ENCODE assay signal across 15 cellular contexts in the genomic region with DNA sequence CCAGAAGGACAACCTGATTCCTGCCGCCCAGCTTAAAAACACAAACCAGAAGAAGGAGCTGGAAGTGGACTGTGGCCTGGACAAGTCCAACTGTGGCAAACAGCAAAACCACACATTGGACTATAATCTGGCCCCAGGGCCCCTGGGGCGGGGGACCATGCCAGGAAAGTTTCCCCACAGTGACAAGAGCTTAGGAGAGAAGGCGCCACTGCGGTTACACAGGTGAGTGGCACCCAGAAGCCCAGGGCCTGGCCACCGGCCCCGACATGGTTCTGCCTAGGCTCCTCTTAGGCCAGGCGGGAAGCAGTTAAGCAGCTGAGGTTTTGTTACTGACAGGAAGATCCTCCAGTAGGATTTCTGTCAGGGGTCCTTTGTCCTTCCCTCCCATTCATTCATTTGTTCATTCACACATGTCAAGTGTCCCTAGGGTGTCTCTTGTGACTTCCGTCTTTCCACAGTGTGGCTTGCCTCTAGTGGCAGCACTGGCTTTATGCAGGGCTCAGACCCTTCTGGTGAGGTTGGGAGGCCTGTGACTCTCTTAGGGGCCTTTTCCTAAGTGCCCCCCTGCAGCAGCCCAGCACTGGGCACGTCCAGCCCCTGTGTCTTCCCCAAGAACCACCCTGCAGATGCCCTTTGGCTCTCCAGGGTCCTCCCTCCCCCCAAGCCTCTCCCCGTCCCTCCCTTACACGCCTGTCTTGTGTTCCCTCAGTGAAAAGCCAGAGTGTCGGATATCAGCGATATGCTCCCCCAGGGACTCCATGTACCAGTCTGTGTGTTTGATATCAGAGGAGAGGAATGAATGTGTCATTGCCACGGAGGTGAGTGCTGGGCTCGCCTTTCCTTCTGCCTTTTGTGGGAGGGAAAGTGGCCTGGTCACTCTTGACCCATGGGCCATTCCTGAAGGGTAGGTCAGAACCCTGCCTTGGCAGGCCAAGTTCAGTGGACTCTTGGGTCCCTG. TPM values are rescaled to one million over a fixed set of nuclear protein-coding genes. Genes with fewer than 3 reads are reported as not detected.
DNase-seq lines count a peak whose midpoint lies in the region; ATAC-seq, FAIRE-seq and TF ChIP-seq lines count a peak whose summit lies in the region.
"Had no signal": no experiment of that assay in that cellular context is flagged by ENCODE, and none has a peak within 500 bp of the region (broad histone marks: within the 10 kb centered on the region; RNA-seq: fewer than 3 reads in every experiment).

No MANE protein-coding gene starts in this region.

- peak overlapping the region; percentile 31 for H3K4me2 ChIP-seq in astrocyte (ENCODE audit: low read length)
- H3K4me2 ChIP-seq: smooth muscle cell had no signal

- DNase-seq in NCI-H2029 (lab: John Stamatoyannopoulos, UW), result peak; percentile 27
- DNase-seq in NCI-H2029 treated with DMSO at 0.1 percent for 48 hours (lab: John Stamatoyannopoulos, UW), result no peak
- peak; percentile 32 for DNase-seq in astrocyte (ENCODE audit: low read depth)
- peak; percentile 36 for DNase-seq in kidney tubule cell (ENCODE audit: low spot score)
- DNase-seq in upper lobe of left lung, result no peak
- DNase-seq in H4 (ENCODE audit: low spot score), result no peak
- no peak for DNase-seq in KBM-7
- DNase-seq in aorta, result no peak
- DNase-seq: activated CD4-positive, alpha-beta memory T cell treated with anti-CD3 and anti-CD28 coated beads for 36 hours; activated naive CD4-positive, alpha-beta T cell treated with Interleukin-2 at 50 U/mL for 16 hours; dorsolateral prefrontal cortex; hippocampal formation had no signal

- H3K9ac ChIP-seq in astrocyte (ENCODE audit: low read length), result no peak overlapping the region

- TF ChIP-seq CTCF in astrocyte (IDR thresholded peaks at IDR 0.05; ENCODE audit: insufficient read depth, low read depth, low read length), result no peak
- no peak for TF ChIP-seq CTCF in upper lobe of left lung (IDR thresholded peaks at IDR 0.05)

- H2AFZ ChIP-seq in astrocyte (ENCODE audit: low read depth, low read length), result no peak overlapping the region

- H3K27me3 ChIP-seq in astrocyte (ENCODE audit: insufficient read depth, low read length) (peaks cover 2% of the 10 kb centered on the region), upper lobe of left lung (no peaks in the 10 kb centered on the region), aorta (ENCODE audit: control insufficient read depth in 1 of 2, insufficient read depth in 2 of 2, low read length in 1 of 2) (no peaks in the 10 kb centered on the region)

- peaks cover 18% of the 10 kb centered on the region for H3K4me1 ChIP-seq in astrocyte (ENCODE audit: insufficient read depth, low read length)
- peaks cover 60 to 72% (median 66%) of the 10 kb centered on the region in 4 donors for H3K4me1 ChIP-seq in upper lobe of left lung
- no peaks in the 10 kb centered on the region for H3K4me1 ChIP-seq in aorta (ENCODE audit: control insufficient read depth in 1 of 2, insufficient read depth in 2 of 2, low read length in 2 of 2)

- H3K9me3 Mint-ChIP-seq in astrocyte (ENCODE audit: unreplicated experiment), result peaks cover 2% of the 10 kb centered on the region
- H3K9me3 Mint-ChIP-seq: activated CD4-positive, alpha-beta memory T cell treated with anti-CD3 and anti-CD28 coated beads for 36 hours had no signal

- no peak for TF ChIP-seq EP300 in upper lobe of left lung (IDR thresholded peaks at IDR 0.05)

- peaks cover 50% of the 10 kb centered on the region for H3K27me3 Mint-ChIP-seq in astrocyte (ENCODE audit: low read depth, unreplicated experiment)

- H3K27ac Mint-ChIP-seq in astrocyte (ENCODE audit: unreplicated experiment), result no peak overlapping the region
- H3K27ac Mint-ChIP-seq: activated CD4-positive, alpha-beta memory T cell treated with anti-CD3 and anti-CD28 coated beads for 36 hours had no signal

- in situ Hi-C loops in KBM-7 (cut with MboI; ENCODE audit: low pct_unique_long_range_greater_than_20kb, low sequenced_read_pairs), result no loop called here

- H4K20me1 ChIP-seq in astrocyte (ENCODE audit: insufficient read depth, low read length), result no peaks in the 10 kb centered on the region

- ATAC-seq in upper lobe of left lung (ENCODE audit: low FRiP score in 2 of 2), result no peak
- no peak for ATAC-seq in aorta (ENCODE audit: low FRiP score)

- H3K4me3 Mint-ChIP-seq in astrocyte (ENCODE audit: unreplicated experiment), result no peak overlapping the region
- H3K4me3 Mint-ChIP-seq: activated CD4-positive, alpha-beta memory T cell treated with anti-CD3 and anti-CD28 coated beads for 36 hours had no signal

- no peaks in the 10 kb centered on the region for H3K9me3 ChIP-seq in astrocyte (ENCODE audit: insufficient read depth, low read depth, low read length)
- H3K9me3 ChIP-seq in upper lobe of left lung, result no peaks in the 10 kb centered on the region
- no peaks in the 10 kb centered on the region for H3K9me3 ChIP-seq in aorta (ENCODE audit: control insufficient read depth, low read length)
- H3K9me3 ChIP-seq: A549 had no signal

- FAIRE-seq in astrocyte (lab: Jason Lieb, UNC), result no peak
- FAIRE-seq: A549 had no signal

- peaks cover 2% of the 10 kb centered on the region for H3K36me3 Mint-ChIP-seq in astrocyte (ENCODE audit: low read depth, unreplicated experiment)
- H3K36me3 Mint-ChIP-seq: activated CD4-positive, alpha-beta memory T cell treated with anti-CD3 and anti-CD28 coated beads for 36 hours had no signal

- WGBS in upper lobe of left lung, 2 donors, result 63 to 71% methylated on average over 8 to 15 of the region's 15 CpGs
- whole genome bisulfite sequencing in aorta, 2 donors, result 76 to 79% methylated on average over 15 of the region's 15 CpGs

- no peak overlapping the region for H3K27ac ChIP-seq in astrocyte (ENCODE audit: low read depth, low read length)
- peak overlapping the region; percentile 30 to 93 (median 52) for H3K27ac ChIP-seq in upper lobe of left lung
- H3K27ac ChIP-seq in aorta (ENCODE audit: low read depth in 1 of 2, low read length in 2 of 2), result no peak overlapping the region
- H3K27ac ChIP-seq: A549, dorsolateral prefrontal cortex had no signal

- no peaks in the 10 kb centered on the region for H3K79me2 ChIP-seq in astrocyte (ENCODE audit: insufficient read depth, low read length)

- H3K4me3 ChIP-seq in astrocyte (ENCODE audit: insufficient read depth, low read depth, low read length) (no peak overlapping the region), upper lobe of left lung (peak overlapping the region in 1 of 4 donors; percentile 21), aorta (ENCODE audit: low read length in 2 of 2) (no peak overlapping the region)
- H3K4me3 ChIP-seq: A549, smooth muscle cell had no signal

- intact Hi-C loops in aorta (cut with DNase I), result no loop called here

- H3K4me1 Mint-ChIP-seq in astrocyte (ENCODE audit: low read depth, unreplicated experiment), result peaks cover 2% of the 10 kb centered on the region

- TF ChIP-seq POLR2A in upper lobe of left lung (IDR thresholded peaks at IDR 0.05), result no peak

- no peaks in the 10 kb centered on the region for H3K36me3 ChIP-seq in astrocyte (ENCODE audit: insufficient read depth, low read length)
- H3K36me3 ChIP-seq in upper lobe of left lung, result peaks cover 0 to 34% (median 2%) of the 10 kb centered on the region in 4 donors
- H3K36me3 ChIP-seq in aorta (ENCODE audit: control insufficient read depth in 1 of 2, insufficient read depth in 2 of 2, low read length in 1 of 2), result no peaks in the 10 kb centered on the region

RNA-seq across cellular contexts. Expression of gene DLL4, which starts 7.8 kb away (rescaled TPM):
- total RNA-seq in astrocyte, result 0.09 and 0.29 TPM in 2 replicates
- 10 to 100 TPM in 5 of 6 donors, 1 to 10 TPM in 1; 9.5 to 38.0 (median 13.7) TPM for total RNA-seq in upper lobe of left lung
- total RNA-seq in H4 (2014; rRNA removed; shearing (Covaris generic)), result 0.10 TPM in 1 of 2 replicates, not detected in the other
- total RNA-seq in aorta, result 10 to 100 TPM in 1 of 2 donors, 1 to 10 TPM in 1; 9.7 to 28.4 TPM
- under 1 TPM; 0.20 to 0.38 TPM for polyA plus RNA-seq in aorta
- total RNA-seq: activated CD4-positive, alpha-beta memory T cell treated with anti-CD3 and anti-CD28 coated beads for 36 hours; Daoy; smooth muscle cell had no signal
- polyA plus RNA-seq: smooth muscle cell had no signal

RNA-seq across cellular contexts. Expression of gene CHAC1, which starts 16.3 kb away (rescaled TPM):
- total RNA-seq in astrocyte (55.9 and 70.8 TPM in 2 replicates), upper lobe of left lung (10 to 100 TPM in 1 of 6 donors, 1 to 10 TPM in 5; 2.6 to 11.1 (median 3.4) TPM), aorta (1 to 10 TPM; 2.1 to 5.3 TPM)
- total RNA-seq in H4 (2014; rRNA removed; shearing (Covaris generic)), result 28.0 and 35.4 TPM in 2 replicates
- 1 to 10 TPM; 1.2 to 4.5 TPM for polyA plus RNA-seq in aorta

RNA-seq across cellular contexts. Expression of gene VPS18, which starts 42.7 kb away (rescaled TPM):
- total RNA-seq in astrocyte, result 35.8 and 37.6 TPM in 2 replicates
- 10 to 100 TPM; 19.9 to 43.2 (median 29.2) TPM for total RNA-seq in upper lobe of left lung
- total RNA-seq in H4 (2014; rRNA removed; shearing (Covaris generic)), result 13.3 and 18.5 TPM in 2 replicates
- total RNA-seq in aorta, result 10 to 100 TPM; 18.6 to 22.5 TPM
- polyA plus RNA-seq in aorta, result 10 to 100 TPM in 1 of 2 donors, 1 to 10 TPM in 1; 5.5 to 10.3 TPM

Comparison
In these comparisons a context has a peak if more than half of its experiments do, and no peak if none do; other contexts are left out.
1. DNase-seq: peak in NCI-H2029 (single experiment), astrocyte (single experiment) and kidney tubule cell (single experiment); none in NCI-H2029 treated with DMSO at 0.1 percent for 48 hours (single experiment), upper lobe of left lung (0 of 2), H4 (single experiment), KBM-7 (single experiment) and aorta (0 of 2).
2. H3K27ac ChIP-seq: peak in upper lobe of left lung (4 of 4); none in astrocyte (single experiment) and aorta (0 of 2).